ENCODE assay signal across 24 cellular contexts in the genomic region with DNA sequence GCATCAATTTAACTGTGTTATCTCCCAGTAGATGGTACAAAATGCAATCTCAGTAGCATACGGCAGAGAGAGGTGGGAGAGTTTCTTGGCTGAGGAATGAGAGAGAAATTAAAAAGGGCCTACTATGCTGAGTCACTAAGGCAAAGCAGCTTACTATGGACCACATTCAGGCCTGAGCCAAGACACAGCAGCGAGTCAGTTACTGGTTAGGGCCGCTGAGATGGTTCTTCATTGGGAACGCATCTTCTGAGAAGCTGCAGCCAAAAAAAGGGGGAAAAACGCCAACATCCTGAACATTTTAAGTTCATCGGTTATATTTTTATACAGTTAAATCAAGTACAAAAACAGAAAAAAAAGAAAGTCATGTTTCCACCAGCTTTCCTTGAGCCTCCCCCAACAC.
DNase-seq lines count a peak whose midpoint lies in the region; ATAC-seq and TF ChIP-seq lines count a peak whose summit lies in the region.
"Had no signal": no experiment of that assay in that cellular context is flagged by ENCODE, and none has a peak within 500 bp of the region (broad histone marks: within the 10 kb centered on the region; RNA-seq: fewer than 3 reads in every experiment).

No MANE protein-coding gene starts in this region.

- peak; percentile 2 for DNase-seq in Ammon's horn (ENCODE audit: low spot score)
- peak; percentile 2 for DNase-seq in MG63
- DNase-seq in middle frontal gyrus (ENCODE audit: extremely low spot score, low spot score) = peak; percentile 9
- no peak for DNase-seq in endothelial cell (ENCODE audit: low spot score)
- no peak for DNase-seq in stimulated activated naive CD8-positive, alpha-beta T cell treated with anti-CD3 and anti-CD28 coated beads, Interleukin-15, Interleukin-2, amounts not matched to agents 100 U/mL and 50 U/mL, for 24 hours
- DNase-seq: AML-193; BE2C; C1 segment of cervical spinal cord; CD4-positive, alpha-beta memory T cell; CD4-positive, CD25-positive, alpha-beta regulatory T cell; CD8-positive, alpha-beta memory T cell; COR-L47; DMS 273 treated with DMSO at 0.1 percent for 48 hours; DMS153; DMS53; DMS79; DND-41; EL; GDM1 had no signal

- no peaks in the 10 kb centered on the region for H3K4me1 Mint-ChIP-seq in endothelial cell (ENCODE audit: unreplicated experiment)
- H3K4me1 Mint-ChIP-seq: CD14-positive monocyte; CD4-positive, alpha-beta memory T cell; CD4-positive, CD25-positive, alpha-beta regulatory T cell; CD8-positive, alpha-beta memory T cell had no signal

- TF ChIP-seq CTCF in endothelial cell (IDR thresholded peaks at IDR 0.05; ENCODE audit: unreplicated experiment) = no peak

- no peaks in the 10 kb centered on the region for H3K9me3 Mint-ChIP-seq in endothelial cell (ENCODE audit: unreplicated experiment)

- H3K27ac Mint-ChIP-seq in endothelial cell (ENCODE audit: unreplicated experiment) = no peak overlapping the region
- H3K27ac Mint-ChIP-seq: CD14-positive monocyte had no signal

- H3K27me3 ChIP-seq in MG63 = no peaks in the 10 kb centered on the region
- H3K27me3 ChIP-seq: BE2C, BLaER1 had no signal

- H3K27me3 Mint-ChIP-seq in endothelial cell (ENCODE audit: unreplicated experiment) = no peaks in the 10 kb centered on the region
- H3K27me3 Mint-ChIP-seq: CD4-positive, alpha-beta memory T cell; CD4-positive, CD25-positive, alpha-beta regulatory T cell; CD8-positive, alpha-beta memory T cell had no signal

- no peak overlapping the region for H3K4me3 Mint-ChIP-seq in endothelial cell (ENCODE audit: unreplicated experiment)
- H3K4me3 Mint-ChIP-seq: CD14-positive monocyte; CD4-positive, alpha-beta memory T cell; CD4-positive, CD25-positive, alpha-beta regulatory T cell; CD8-positive, alpha-beta memory T cell had no signal

- no peaks in the 10 kb centered on the region for H3K36me3 Mint-ChIP-seq in endothelial cell (ENCODE audit: low read depth, unreplicated experiment)
- H3K36me3 Mint-ChIP-seq: CD14-positive monocyte; CD4-positive, alpha-beta memory T cell; CD4-positive, CD25-positive, alpha-beta regulatory T cell; CD8-positive, alpha-beta memory T cell had no signal

- H3K4me3 ChIP-seq in MG63 = no peak overlapping the region
- H3K4me3 ChIP-seq: A549, BLaER1, GM12878 had no signal

- no peak for ATAC-seq in GM18861 (IDR thresholded peaks at IDR 0.05; ENCODE audit: unreplicated experiment)
- ATAC-seq in stimulated activated naive CD8-positive, alpha-beta T cell treated with anti-CD3 and anti-CD28 coated beads, Interleukin-15, Interleukin-2, amounts not matched to agents 100 U/mL and 50 U/mL, for 24 hours = no peak
- ATAC-seq: A549 had no signal

- H3K9me3 ChIP-seq in MG63 = no peaks in the 10 kb centered on the region
- H3K9me3 ChIP-seq: A549, BE2C, BLaER1 had no signal

- H3K36me3 ChIP-seq in MG63 = no peaks in the 10 kb centered on the region
- H3K36me3 ChIP-seq: BE2C, BLaER1 had no signal

Comparison
In these comparisons a context has a peak if more than half of its experiments do, and no peak if none do; other contexts are left out.
1. DNase-seq: peak in Ammon's horn (single experiment), MG63 (single experiment) and middle frontal gyrus (single experiment); none in endothelial cell (single experiment) and stimulated activated naive CD8-positive, alpha-beta T cell treated with anti-CD3 and anti-CD28 coated beads, Interleukin-15, Interleukin-2, amounts not matched to agents 100 U/mL and 50 U/mL, for 24 hours (single experiment).